In the genomic region with DNA sequence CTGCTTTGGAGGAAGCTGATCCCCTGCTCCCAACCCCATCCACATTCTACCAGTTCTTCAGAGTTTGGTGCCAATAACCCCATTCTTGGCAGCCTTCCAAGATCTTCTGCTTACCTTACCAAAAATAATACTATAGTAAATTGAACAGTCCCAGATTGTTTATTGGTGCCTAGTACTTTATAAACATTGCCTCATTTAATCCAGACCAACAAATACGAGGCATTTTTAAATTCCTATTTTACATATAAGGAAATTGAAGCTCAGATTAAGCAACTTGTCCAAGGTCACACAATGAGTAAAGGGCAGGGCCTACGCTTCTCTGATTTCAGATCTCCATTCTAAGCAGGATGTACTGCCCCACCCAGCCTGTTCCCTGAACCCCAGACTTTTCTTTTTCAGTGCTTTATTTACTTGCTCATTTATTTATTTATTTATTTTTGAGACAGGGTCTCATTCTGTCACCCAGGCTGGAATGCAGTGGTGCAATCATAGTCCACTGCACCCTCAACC, we compare ENCODE assay signal across 15 cellular contexts. TPM values are rescaled to one million over a fixed set of nuclear protein-coding genes. Genes with fewer than 3 reads are reported as not detected.
DNase-seq lines count a peak whose midpoint lies in the region; ATAC-seq, FAIRE-seq and TF ChIP-seq lines count a peak whose summit lies in the region.
"Had no signal": no experiment of that assay in that cellular context is flagged by ENCODE, and none has a peak within 500 bp of the region (broad histone marks: within the 10 kb centered on the region; RNA-seq: fewer than 3 reads in every experiment).

No MANE protein-coding gene starts in this region.

- H3K4me3 Mint-ChIP-seq in activated naive CD4-positive, alpha-beta T cell treated with anti-CD3 and anti-CD28 coated beads, Interleukin-2, amount 10 ng/mL, durations not matched to agents 7 days and 5 days = no peak overlapping the region
- H3K4me3 Mint-ChIP-seq: activated naive CD8-positive, alpha-beta T cell treated with anti-CD3 and anti-CD28 coated beads for 36 hours had no signal

- no peaks in the 10 kb centered on the region for H4K20me1 ChIP-seq in HepG2 (ENCODE audit: insufficient read depth, low read length)
- H4K20me1 ChIP-seq: BLaER1 had no signal

- CTCF ChIA-PET in HEK293 (lab: Yijun Ruan, JAX) (no interaction called here), HepG2 (lab: Yijun Ruan, JAX; ENCODE audit: low intra/inter-chr PET ratio, low total read pairs) (no interaction called here)
- CTCF ChIA-PET in activated naive CD4-positive, alpha-beta T cell treated with anti-CD3 and anti-CD28 coated beads, Interleukin-2, amount 10 ng/mL, durations not matched to agents 7 days and 5 days (lab: Charles Lee) = interaction anchor here (0.6 to 1.6 kb wide), 2 partner anchors 9 to 1257 kb away, joined by 3 to 4 read pairs; no protein-coding TSS in a partner anchor

- H3K4me1 ChIP-seq in HEK293 (ENCODE audit: control insufficient read depth, insufficient read depth, low read length) = peaks cover 16% of the 10 kb centered on the region
- peaks cover 23% of the 10 kb centered on the region for H3K4me1 ChIP-seq in HepG2 (ENCODE audit: insufficient read depth, low read length)
- H3K4me1 ChIP-seq: BLaER1 had no signal

- POLR2A ChIA-PET in HEK293 (lab: Yijun Ruan, JAX) (interaction anchor here (0.6 kb wide), 1 partner anchor 84 kb away, joined by 3 read pairs; no protein-coding TSS in a partner anchor), HepG2 (lab: Yijun Ruan, JAX) (interaction anchor here (1.2 kb wide), 1 partner anchor 83 kb away, joined by 3 read pairs; no protein-coding TSS in a partner anchor)

- peaks cover 56% of the 10 kb centered on the region for H3K27me3 Mint-ChIP-seq in activated naive CD4-positive, alpha-beta T cell treated with anti-CD3 and anti-CD28 coated beads, Interleukin-2, amount 10 ng/mL, durations not matched to agents 7 days and 5 days

- FAIRE-seq in HepG2 (lab: Jason Lieb, UNC) = no peak

- H3K9me3 ChIP-seq in HEK293 (ENCODE audit: control insufficient read depth, insufficient read depth, low read depth, low read length) (no peaks in the 10 kb centered on the region), HepG2 (ENCODE audit: low read length) (no peaks in the 10 kb centered on the region)
- H3K9me3 ChIP-seq: BLaER1 had no signal

- intact Hi-C loops in HepG2 (cut with micrococcal nuclease; ENCODE audit: unreplicated experiment) = no loop called here

- no peaks in the 10 kb centered on the region for H3K4me1 Mint-ChIP-seq in activated naive CD4-positive, alpha-beta T cell treated with anti-CD3 and anti-CD28 coated beads, Interleukin-2, amount 10 ng/mL, durations not matched to agents 7 days and 5 days
- H3K4me1 Mint-ChIP-seq: activated naive CD8-positive, alpha-beta T cell treated with anti-CD3 and anti-CD28 coated beads for 36 hours had no signal

- H3K9ac ChIP-seq in HepG2 (ENCODE audit: insufficient read depth, low read depth, low read length) = no peak overlapping the region
- H3K9ac ChIP-seq: BLaER1 had no signal

- no peak for TF ChIP-seq POLR2A in HepG2 (IDR thresholded peaks at IDR 0.05; ENCODE audit: insufficient read depth in 1 of 2, low read depth in 2 of 2, low read length in 2 of 2)

- no peak overlapping the region for H3K4me2 ChIP-seq in HepG2 (ENCODE audit: low read depth, low read length)
- H3K4me2 ChIP-seq: BLaER1 had no signal

- H3K27me3 ChIP-seq in HepG2 (ENCODE audit: control insufficient read depth in 1 of 2, insufficient read depth in 2 of 2, low read length in 2 of 2) = peaks cover 1 to 17% of the 10 kb centered on the region in 2 experiments; a peak in 2 of 5 replicates
- H3K27me3 ChIP-seq: BLaER1 had no signal

- in situ Hi-C loops in HepG2 (cut with HindIII; ENCODE audit: extremely low pct_ligation_motif_present, low pct_unique_long_range_greater_than_20kb) = no loop called here

- H3K79me2 ChIP-seq in HepG2 (ENCODE audit: insufficient read depth, low read length) = no peaks in the 10 kb centered on the region

- no peak for TF ChIP-seq RAD21 in HepG2 (CRISPR knock-in tag; IDR thresholded peaks at IDR 0.05)

- no peak for TF ChIP-seq EP300 in HepG2 (IDR thresholded peaks at IDR 0.05; ENCODE audit: low read depth in 2 of 2, low read length in 2 of 2)
- TF ChIP-seq EP300 in HepG2 (CRISPR knock-in tag; IDR thresholded peaks at IDR 0.05; ENCODE audit: borderline replicate concordance) = no peak

- TF ChIP-seq CTCF in HEK293 (tag by site-specific recombination; IDR thresholded peaks at IDR 0.05) = no peak
- TF ChIP-seq CTCF in HepG2 (CRISPR knock-in tag; IDR thresholded peaks at IDR 0.05) = no peak

- no peak overlapping the region for H3K27ac ChIP-seq in HEK293 (ENCODE audit: extremely low read depth, low read depth, low read length)
- no peak overlapping the region for H3K27ac ChIP-seq in HepG2 (ENCODE audit: extremely low read length, insufficient read depth, low read length)
- H3K27ac ChIP-seq: BLaER1, HL-60 had no signal

- H3K4me3 ChIP-seq in HEK293 (ENCODE audit: low read depth, low read length) (no peak overlapping the region), HepG2 (replicated peaks in 1 of 3; ENCODE audit: insufficient read depth in 1 of 3, low read depth in 2 of 3, low read length in 3 of 3) (no peak overlapping the region)
- H3K4me3 ChIP-seq: BLaER1 had no signal

- no peaks in the 10 kb centered on the region for H3K36me3 Mint-ChIP-seq in activated naive CD4-positive, alpha-beta T cell treated with anti-CD3 and anti-CD28 coated beads, Interleukin-2, amount 10 ng/mL, durations not matched to agents 7 days and 5 days
- H3K36me3 Mint-ChIP-seq: activated naive CD8-positive, alpha-beta T cell treated with anti-CD3 and anti-CD28 coated beads for 36 hours had no signal

- 5% methylated on average over 2 of the region's 2 CpGs for WGBS in HepG2 (ENCODE audit: low lambda C conversion rate)

- no peaks in the 10 kb centered on the region for H3K36me3 ChIP-seq in HEK293 (ENCODE audit: control insufficient read depth in 2 of 2, insufficient read depth in 1 of 2, low read length in 2 of 2)
- no peaks in the 10 kb centered on the region for H3K36me3 ChIP-seq in HepG2 (replicated peaks in 1 of 2; ENCODE audit: control insufficient read depth in 1 of 2, insufficient read depth in 2 of 2, low read length in 2 of 2)
- H3K36me3 ChIP-seq: BLaER1 had no signal

- DNase-seq in NCI-H1694 treated with DMSO at 0.1 percent for 48 hours (lab: John Stamatoyannopoulos, UW) (peak; percentile 65), NCI-H774 (lab: John Stamatoyannopoulos, UW) (peak; percentile 35), HepG2 (ENCODE audit: low spot score) (peak; percentile 25), NCI-H1930 (lab: John Stamatoyannopoulos, UW) (no peak)
- no peak for DNase-seq in activated naive CD4-positive, alpha-beta T cell treated with anti-CD3 and anti-CD28 coated beads, Interleukin-2, amount 10 ng/mL, durations not matched to agents 7 days and 5 days
- DNase-seq: activated naive CD8-positive, alpha-beta T cell treated with anti-CD3 and anti-CD28 coated beads for 36 hours; effector memory CD4-positive, alpha-beta T cell; Karpas-422; left cardiac atrium had no signal

- no peak overlapping the region for H3K27ac Mint-ChIP-seq in activated naive CD4-positive, alpha-beta T cell treated with anti-CD3 and anti-CD28 coated beads, Interleukin-2, amount 10 ng/mL, durations not matched to agents 7 days and 5 days
- H3K27ac Mint-ChIP-seq: activated naive CD8-positive, alpha-beta T cell treated with anti-CD3 and anti-CD28 coated beads for 36 hours had no signal

- no peaks in the 10 kb centered on the region for H3K9me3 Mint-ChIP-seq in activated naive CD4-positive, alpha-beta T cell treated with anti-CD3 and anti-CD28 coated beads, Interleukin-2, amount 10 ng/mL, durations not matched to agents 7 days and 5 days
- H3K9me3 Mint-ChIP-seq: activated naive CD8-positive, alpha-beta T cell treated with anti-CD3 and anti-CD28 coated beads for 36 hours had no signal

- peak; percentile 51; the same call in 1 of the 3 replicates for ATAC-seq in HepG2
- ATAC-seq in HG02973 (IDR thresholded peaks at IDR 0.05; ENCODE audit: unreplicated experiment) = no peak
- no peak for ATAC-seq in HG03469 (IDR thresholded peaks at IDR 0.05; ENCODE audit: unreplicated experiment)
- ATAC-seq: activated CD4-positive, CD25-positive, alpha-beta regulatory T cell treated with anti-CD3 and anti-CD28 coated beads, Interleukin-2, amount 50 U/mL, for 24 hours; left cardiac atrium had no signal

- no TSS peak for BruUV-seq in HepG2 (replicated peaks; lab: Mats Ljungman, UMichigan)

- no peak overlapping the region for H2AFZ ChIP-seq in HepG2 (ENCODE audit: low read length)

TF ChIP-seq in HepG2, 621 proteins besides CTCF, POLR2A, EP300 and RAD21:
- TF ChIP-seq TEAD3 (CRISPR knock-in tag; optimal IDR thresholded peaks at IDR 0.05; ENCODE audit: borderline replicate concordance) = peak; percentile 28
- no peak for TF ChIP-seq SMC3 (IDR thresholded peaks at IDR 0.05; ENCODE audit: low read length)

RNA-seq across cellular contexts. Expression of gene FAM222A, which starts 33.0 kb away (rescaled TPM):
- 7.2 and 9.6 TPM in 2 replicates for total RNA-seq in HepG2 (2016; rRNA removed; fragmentation: Illumina TruSeq; extraction: Trizol)
- total RNA-seq in HepG2 (2016; cell fraction: cytosol; rRNA removed; fragmentation: Illumina TruSeq; extraction: Trizol; ENCODE audit: low read depth) = 1.9 and 2.5 TPM in 2 replicates
- total RNA-seq in HepG2 (2016; cell fraction: insoluble cytoplasmic fraction; rRNA removed; fragmentation: Illumina TruSeq; extraction: Trizol) = 5.6 and 8.3 TPM in 2 replicates
- 7.5 TPM in 2 replicates for total RNA-seq in HepG2 (2016; cell fraction: membrane; rRNA removed; fragmentation: Illumina TruSeq; extraction: Trizol)
- 7.0 and 7.5 TPM in 2 replicates for total RNA-seq in HepG2 (2016; cell fraction: nucleus; rRNA removed; fragmentation: Illumina TruSeq; extraction: Trizol)
- 2.7 and 3.7 TPM in 2 replicates for polyA plus RNA-seq in HepG2 (2011; rRNA removed)
- polyA plus RNA-seq in HepG2 (2011; cell fraction: cytosol; rRNA removed) = 2.0 and 3.0 TPM in 2 replicates
- polyA plus RNA-seq in HepG2 (2011; cell fraction: nucleus; rRNA removed) = 3.8 and 4.7 TPM in 2 replicates
- 2.5 and 2.9 TPM in 2 replicates for polyA plus RNA-seq in HepG2 (2012)
- polyA plus RNA-seq in HepG2 (2016; cell fraction: cytosol; fragmentation: Illumina TruSeq; extraction: Trizol; ENCODE audit: low read depth) = 2.5 and 2.6 TPM in 2 replicates
- polyA plus RNA-seq in HepG2 (2016; cell fraction: insoluble cytoplasmic fraction; fragmentation: Illumina TruSeq; extraction: Trizol; ENCODE audit: low read depth) = 9.4 and 11.8 TPM in 2 replicates
- 8.4 and 9.5 TPM in 2 replicates for polyA plus RNA-seq in HepG2 (2016; cell fraction: membrane; fragmentation: Illumina TruSeq; extraction: Trizol; ENCODE audit: low read depth)
- polyA plus RNA-seq in HepG2 (2016; cell fraction: nucleus; fragmentation: Illumina TruSeq; extraction: Trizol; ENCODE audit: insufficient read depth, low read depth) = 9.3 and 9.9 TPM in 2 replicates
- polyA minus RNA-seq in HepG2 (2011; rRNA and poly(A)+ RNA removed; ENCODE audit: low replicate concordance) = 2.9 and 8.9 TPM in 2 replicates
- polyA minus RNA-seq in HepG2 (2011; cell fraction: cytosol; rRNA and poly(A)+ RNA removed) = 3.6 and 4.0 TPM in 2 replicates
- 7.9 and 8.2 TPM in 2 replicates for polyA minus RNA-seq in HepG2 (2011; cell fraction: nucleus; rRNA and poly(A)+ RNA removed)

Comparison
In these comparisons a context has a peak if more than half of its experiments do, and no peak if none do; other contexts are left out.
1. DNase-seq: peak in NCI-H1694 treated with DMSO at 0.1 percent for 48 hours (single experiment), NCI-H774 (single experiment) and HepG2 (single experiment); none in activated naive CD4-positive, alpha-beta T cell treated with anti-CD3 and anti-CD28 coated beads, Interleukin-2, amount 10 ng/mL, durations not matched to agents 7 days and 5 days (single experiment) and NCI-H1930 (0 of 2).
2. Of the 63 proteins assayed by ChIP-seq in both HepG2 and HEK293: peak only in HepG2: none; only in HEK293: PRDM10 and ZNF580; in both: none; in neither: 61.